Comparison of ENCODE assay signal across 1 cellular context in the genomic region with DNA sequence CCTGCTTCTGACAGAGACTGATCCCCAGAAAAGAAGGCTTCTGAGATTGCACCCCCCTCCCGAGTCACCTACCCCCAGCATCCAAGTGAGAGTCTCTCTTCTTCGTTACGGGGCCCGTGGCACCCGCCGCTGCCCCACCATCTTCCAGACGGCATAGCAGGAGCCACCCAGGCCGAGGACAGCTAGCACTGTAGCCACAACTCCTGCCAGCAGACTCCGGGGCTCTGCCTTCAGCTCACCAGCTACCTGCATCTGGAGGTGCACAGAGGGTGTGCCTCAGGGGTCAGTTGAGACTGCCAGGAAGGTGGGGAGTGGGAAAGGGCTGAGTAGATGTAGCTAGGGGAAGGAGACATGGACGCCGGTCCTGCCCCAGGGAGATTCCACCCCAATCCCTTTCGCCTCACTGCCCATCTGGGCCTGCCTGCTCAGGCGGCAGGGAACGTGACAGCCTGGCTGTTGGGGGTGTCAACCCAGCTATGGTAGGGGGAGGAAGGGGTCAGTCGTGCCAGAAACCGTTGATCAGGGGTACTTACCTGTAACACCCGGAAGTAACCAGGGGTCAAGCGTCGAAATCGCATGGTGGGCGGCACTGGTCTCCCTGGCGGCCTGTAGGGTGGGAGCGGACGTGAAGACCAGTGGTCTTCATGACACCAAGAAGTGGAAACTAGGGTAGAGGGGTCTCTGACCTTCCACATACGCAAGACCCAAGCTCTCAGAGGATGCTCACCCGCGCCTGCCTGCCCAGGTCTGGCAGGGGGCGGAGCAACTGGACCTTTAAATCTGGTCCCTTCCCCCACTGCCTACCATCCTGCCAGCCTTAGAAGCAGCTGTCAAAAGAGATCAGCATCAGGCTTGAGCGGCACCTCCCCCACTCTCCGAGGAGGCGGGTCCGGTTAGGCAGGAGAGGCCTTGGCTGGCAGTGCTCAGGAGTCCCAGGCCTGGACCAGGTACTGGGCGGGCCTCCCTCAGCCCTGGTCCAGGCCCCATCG.
TF ChIP-seq lines count a peak whose summit lies in the region.

A gene (minus strand): TSS at position 749 of the 989 bp plus-strand sequence. CDS start 171 bp downstream, at position 578.

TF ChIP-seq in WTC11, 78 proteins besides CTCF, POLR2A, EP300 and RAD21 (continued from another document):
- TF ChIP-seq, protein P1, sequence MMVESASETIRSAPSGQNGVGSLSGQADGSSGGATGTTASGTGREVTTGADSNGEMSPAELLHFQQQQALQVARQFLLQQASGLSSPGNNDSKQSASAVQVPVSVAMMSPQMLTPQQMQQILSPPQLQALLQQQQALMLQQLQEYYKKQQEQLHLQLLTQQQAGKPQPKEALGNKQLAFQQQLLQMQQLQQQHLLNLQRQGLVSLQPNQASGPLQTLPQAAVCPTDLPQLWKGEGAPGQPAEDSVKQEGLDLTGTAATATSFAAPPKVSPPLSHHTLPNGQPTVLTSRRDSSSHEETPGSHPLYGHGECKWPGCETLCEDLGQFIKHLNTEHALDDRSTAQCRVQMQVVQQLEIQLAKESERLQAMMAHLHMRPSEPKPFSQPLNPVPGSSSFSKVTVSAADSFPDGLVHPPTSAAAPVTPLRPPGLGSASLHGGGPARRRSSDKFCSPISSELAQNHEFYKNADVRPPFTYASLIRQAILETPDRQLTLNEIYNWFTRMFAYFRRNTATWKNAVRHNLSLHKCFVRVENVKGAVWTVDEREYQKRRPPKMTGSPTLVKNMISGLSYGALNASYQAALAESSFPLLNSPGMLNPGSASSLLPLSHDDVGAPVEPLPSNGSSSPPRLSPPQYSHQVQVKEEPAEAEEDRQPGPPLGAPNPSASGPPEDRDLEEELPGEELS (CRISPR knock-in tag; IDR thresholded peaks at IDR 0.05) = no peak
- TF ChIP-seq, protein P2, sequence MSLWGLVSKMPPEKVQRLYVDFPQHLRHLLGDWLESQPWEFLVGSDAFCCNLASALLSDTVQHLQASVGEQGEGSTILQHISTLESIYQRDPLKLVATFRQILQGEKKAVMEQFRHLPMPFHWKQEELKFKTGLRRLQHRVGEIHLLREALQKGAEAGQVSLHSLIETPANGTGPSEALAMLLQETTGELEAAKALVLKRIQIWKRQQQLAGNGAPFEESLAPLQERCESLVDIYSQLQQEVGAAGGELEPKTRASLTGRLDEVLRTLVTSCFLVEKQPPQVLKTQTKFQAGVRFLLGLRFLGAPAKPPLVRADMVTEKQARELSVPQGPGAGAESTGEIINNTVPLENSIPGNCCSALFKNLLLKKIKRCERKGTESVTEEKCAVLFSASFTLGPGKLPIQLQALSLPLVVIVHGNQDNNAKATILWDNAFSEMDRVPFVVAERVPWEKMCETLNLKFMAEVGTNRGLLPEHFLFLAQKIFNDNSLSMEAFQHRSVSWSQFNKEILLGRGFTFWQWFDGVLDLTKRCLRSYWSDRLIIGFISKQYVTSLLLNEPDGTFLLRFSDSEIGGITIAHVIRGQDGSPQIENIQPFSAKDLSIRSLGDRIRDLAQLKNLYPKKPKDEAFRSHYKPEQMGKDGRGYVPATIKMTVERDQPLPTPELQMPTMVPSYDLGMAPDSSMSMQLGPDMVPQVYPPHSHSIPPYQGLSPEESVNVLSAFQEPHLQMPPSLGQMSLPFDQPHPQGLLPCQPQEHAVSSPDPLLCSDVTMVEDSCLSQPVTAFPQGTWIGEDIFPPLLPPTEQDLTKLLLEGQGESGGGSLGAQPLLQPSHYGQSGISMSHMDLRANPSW (CRISPR knock-in tag; conservative IDR thresholded peaks at IDR 0.05; ENCODE audit: low read depth) = no peak
- TF ChIP-seq, protein P3, sequence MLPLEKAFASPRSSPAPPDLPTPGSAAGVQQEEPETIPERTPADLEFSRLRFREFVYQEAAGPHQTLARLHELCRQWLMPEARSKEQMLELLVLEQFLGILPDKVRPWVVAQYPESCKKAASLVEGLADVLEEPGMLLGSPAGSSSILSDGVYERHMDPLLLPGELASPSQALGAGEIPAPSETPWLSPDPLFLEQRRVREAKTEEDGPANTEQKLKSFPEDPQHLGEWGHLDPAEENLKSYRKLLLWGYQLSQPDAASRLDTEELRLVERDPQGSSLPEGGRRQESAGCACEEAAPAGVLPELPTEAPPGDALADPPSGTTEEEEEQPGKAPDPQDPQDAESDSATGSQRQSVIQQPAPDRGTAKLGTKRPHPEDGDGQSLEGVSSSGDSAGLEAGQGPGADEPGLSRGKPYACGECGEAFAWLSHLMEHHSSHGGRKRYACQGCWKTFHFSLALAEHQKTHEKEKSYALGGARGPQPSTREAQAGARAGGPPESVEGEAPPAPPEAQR (CRISPR knock-in tag; IDR thresholded peaks at IDR 0.05) = no peak
- no peak for TF ChIP-seq GABPB1 (CRISPR knock-in tag; IDR thresholded peaks at IDR 0.05)
- TF ChIP-seq ESRRA (CRISPR knock-in tag; IDR thresholded peaks at IDR 0.05; ENCODE audit: borderline replicate concordance) = no peak
- no peak for TF ChIP-seq KAT7 (CRISPR knock-in tag; IDR thresholded peaks at IDR 0.05; ENCODE audit: borderline replicate concordance)
- TF ChIP-seq, protein P4, sequence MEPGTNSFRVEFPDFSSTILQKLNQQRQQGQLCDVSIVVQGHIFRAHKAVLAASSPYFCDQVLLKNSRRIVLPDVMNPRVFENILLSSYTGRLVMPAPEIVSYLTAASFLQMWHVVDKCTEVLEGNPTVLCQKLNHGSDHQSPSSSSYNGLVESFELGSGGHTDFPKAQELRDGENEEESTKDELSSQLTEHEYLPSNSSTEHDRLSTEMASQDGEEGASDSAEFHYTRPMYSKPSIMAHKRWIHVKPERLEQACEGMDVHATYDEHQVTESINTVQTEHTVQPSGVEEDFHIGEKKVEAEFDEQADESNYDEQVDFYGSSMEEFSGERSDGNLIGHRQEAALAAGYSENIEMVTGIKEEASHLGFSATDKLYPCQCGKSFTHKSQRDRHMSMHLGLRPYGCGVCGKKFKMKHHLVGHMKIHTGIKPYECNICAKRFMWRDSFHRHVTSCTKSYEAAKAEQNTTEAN (CRISPR knock-in tag; IDR thresholded peaks at IDR 0.05) = no peak
- TF ChIP-seq CBFB (CRISPR knock-in tag; IDR thresholded peaks at IDR 0.05; ENCODE audit: low read depth) = no peak
- no peak for TF ChIP-seq JUN (CRISPR knock-in tag; IDR thresholded peaks at IDR 0.05)
TF ChIP-seq in WTC11: peak in this region for 0.
